9 cellular contexts compared by ENCODE assay signal in the genomic region with DNA sequence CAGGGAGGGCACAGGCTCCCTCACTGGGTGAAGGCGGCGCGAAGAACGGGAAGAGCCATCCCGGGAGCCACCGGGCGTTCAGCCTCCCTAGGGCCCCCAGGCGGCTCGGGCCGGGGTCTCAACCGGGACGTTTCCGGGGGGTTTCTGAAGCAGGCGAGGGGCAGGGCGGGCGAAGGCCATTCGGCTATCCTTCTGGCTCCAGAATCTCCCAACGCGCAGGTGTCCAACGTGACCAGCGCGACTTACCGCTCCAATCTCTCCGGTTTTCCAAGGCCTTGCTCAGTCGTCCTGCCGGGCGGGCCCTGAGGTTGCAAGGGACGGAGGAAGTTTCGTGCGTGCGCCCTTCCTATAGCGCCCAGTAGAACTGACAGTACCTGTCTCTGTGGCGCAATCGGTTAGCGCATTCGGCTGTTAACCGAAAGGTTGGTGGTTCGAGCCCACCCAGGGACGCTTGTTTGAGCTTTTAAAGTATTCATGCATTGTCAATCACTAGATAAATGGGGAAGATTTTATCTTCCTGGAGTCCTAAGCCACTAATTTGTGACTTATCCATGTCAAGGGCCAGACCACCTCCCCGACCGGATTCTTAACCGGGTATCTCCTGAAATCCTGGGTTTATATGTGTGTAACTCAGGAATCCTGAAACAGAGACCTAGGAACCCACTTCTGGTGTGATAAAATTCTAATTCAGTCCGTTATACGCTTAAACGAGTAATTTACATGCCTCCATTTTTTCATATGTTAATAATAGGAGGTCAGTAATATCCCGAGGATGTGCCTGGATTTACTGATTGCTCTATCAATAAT. TPM values are rescaled to one million over a fixed set of nuclear protein-coding genes. Genes with fewer than 3 reads are reported as not detected.
A peak's percentile ranks its signal among the peaks of the same experiment; 100 is the strongest.
DNase-seq lines count a peak whose midpoint lies in the region; ATAC-seq and TF ChIP-seq lines count a peak whose summit lies in the region.
"Not testable (repeated sequence)": the region's sequence is repeated elsewhere in the genome, so short reads cannot be mapped to it uniquely, and the experiment has no call there.
"Had no signal": no experiment of that assay in that cellular context is flagged by ENCODE, and none has a peak within 500 bp of the region (broad histone marks: within the 10 kb centered on the region; RNA-seq: fewer than 3 reads in every experiment).

No MANE protein-coding gene starts in this region.

- H3K9me3 ChIP-seq in OCI-LY1 (ENCODE audit: low read length); breast epithelium; heart right ventricle: not testable (repeated sequence)

- POLR2A ChIA-PET in AG04449 (lab: Yijun Ruan, JAX); activated CD8-positive, alpha-beta T cell treated with anti-CD3 and anti-CD28 coated beads, Interleukin-2, amount 10 ng/mL, durations not matched to agents 7 days and 5 days (lab: Charles Lee): not testable (repeated sequence)

- peak overlapping the region; percentile 51 for H3K4me3 ChIP-seq in AG04449 (ENCODE audit: low read depth, low read length)
- peak overlapping the region; percentile 55 for H3K4me3 ChIP-seq in OCI-LY1 (ENCODE audit: low read depth, low read length, poor library complexity, severe bottlenecking)
- H3K4me3 ChIP-seq in breast epithelium, result peak overlapping the region; percentile 26 to 74 (median 52)
- H3K4me3 ChIP-seq in heart right ventricle, result peak overlapping the region in 9 of 10 donors; percentile 22 to 56 (median 48)

- CTCF ChIA-PET in AG04449 (lab: Yijun Ruan, JAX); activated CD8-positive, alpha-beta T cell treated with anti-CD3 and anti-CD28 coated beads, Interleukin-2, amount 10 ng/mL, durations not matched to agents 7 days and 5 days (lab: Charles Lee): not testable (repeated sequence)

- peak overlapping the region; percentile 80 for H3K27ac Mint-ChIP-seq in activated CD8-positive, alpha-beta T cell treated with anti-CD3 and anti-CD28 coated beads, Interleukin-2, amount 10 ng/mL, durations not matched to agents 7 days and 5 days
- peak overlapping the region in 1 of 2 donors; percentile 82 for H3K27ac Mint-ChIP-seq in natural killer cell treated with Interleukin-12 subunit alpha and Interleukin-12 subunit beta and Interleukin-15 and Interleukin-18, amount 100 ng/mL, for 72 hours

- H3K4me2 ChIP-seq in OCI-LY1 (ENCODE audit: low read length), result peak overlapping the region; percentile 48

- intact Hi-C loops in breast epithelium (cut with DNase I; ENCODE audit: low total_unique reads); heart right ventricle (cut with DNase I): not testable (repeated sequence)

- H3K36me3 Mint-ChIP-seq in activated CD8-positive, alpha-beta T cell treated with anti-CD3 and anti-CD28 coated beads, Interleukin-2, amount 10 ng/mL, durations not matched to agents 7 days and 5 days (ENCODE audit: low read depth); natural killer cell treated with Interleukin-12 subunit alpha and Interleukin-12 subunit beta and Interleukin-15 and Interleukin-18, amount 100 ng/mL, for 72 hours: not testable (repeated sequence)

- H3K9ac ChIP-seq in OCI-LY1 (ENCODE audit: low read length), result peak overlapping the region; percentile 46; the same call in 1 of the 2 replicates

- H3K4me3 Mint-ChIP-seq in activated CD8-positive, alpha-beta T cell treated with anti-CD3 and anti-CD28 coated beads, Interleukin-2, amount 10 ng/mL, durations not matched to agents 7 days and 5 days, result peak overlapping the region; percentile 76
- H3K4me3 Mint-ChIP-seq in natural killer cell treated with Interleukin-12 subunit alpha and Interleukin-12 subunit beta and Interleukin-15 and Interleukin-18, amount 100 ng/mL, for 72 hours, result peak overlapping the region; percentile 69

- not testable (repeated sequence) for TF ChIP-seq CTCF in AG04449 (IDR thresholded peaks at IDR 0.05; ENCODE audit: insufficient read depth, low read length, missing control alignments); OCI-LY1 (IDR thresholded peaks at IDR 0.05; ENCODE audit: low read length)
- peak in 1 of 3 donors; percentile 38 for TF ChIP-seq CTCF in breast epithelium (IDR thresholded peaks at IDR 0.05)
- peak in 1 of 9 donors; percentile 4 for TF ChIP-seq CTCF in heart right ventricle (IDR thresholded peaks at IDR 0.05)

- not testable (repeated sequence) for H3K9me2 ChIP-seq in OCI-LY1 (ENCODE audit: low read depth, low read length)

- H2AFZ ChIP-seq in OCI-LY1 (ENCODE audit: low read length), result not testable (repeated sequence)

- DNase-seq in AG04449 (ENCODE audit: low read depth, low spot score), result not testable (repeated sequence)
- DNase-seq in HK-2 (ENCODE audit: unreplicated experiment) (peak; percentile 78), breast epithelium (ENCODE audit: low spot score in 2 of 2) (peak; percentile 50 to 77), heart right ventricle (peak; percentile 15 to 21)
- DNase-seq in activated CD8-positive, alpha-beta T cell treated with anti-CD3 and anti-CD28 coated beads, Interleukin-2, amount 10 ng/mL, durations not matched to agents 7 days and 5 days, result peak; percentile 60
- DNase-seq in natural killer cell treated with Interleukin-12 subunit alpha and Interleukin-12 subunit beta and Interleukin-15 and Interleukin-18, amount 100 ng/mL, for 72 hours (ENCODE audit: low spot score), result peak; percentile 59
- DNase-seq in stimulated activated CD4-positive, alpha-beta T cell treated with anti-CD3 and anti-CD28 coated beads, Interleukin-4, amount 100 ng/mL, for 4 hours, result peak; percentile 54 to 64

- H3K79me2 ChIP-seq in OCI-LY1 (ENCODE audit: insufficient read depth, low read length), result not testable (repeated sequence)

- ATAC-seq in activated CD8-positive, alpha-beta T cell treated with anti-CD3 and anti-CD28 coated beads, Interleukin-2, amount 10 ng/mL, durations not matched to agents 7 days and 5 days; heart right ventricle; natural killer cell treated with Interleukin-12 subunit alpha and Interleukin-12 subunit beta and Interleukin-15 and Interleukin-18, amount 100 ng/mL, for 72 hours: not testable (repeated sequence)

- not testable (repeated sequence) for H3K27me3 Mint-ChIP-seq in activated CD8-positive, alpha-beta T cell treated with anti-CD3 and anti-CD28 coated beads, Interleukin-2, amount 10 ng/mL, durations not matched to agents 7 days and 5 days (ENCODE audit: low read depth); natural killer cell treated with Interleukin-12 subunit alpha and Interleukin-12 subunit beta and Interleukin-15 and Interleukin-18, amount 100 ng/mL, for 72 hours

- H3K9me3 Mint-ChIP-seq in activated CD8-positive, alpha-beta T cell treated with anti-CD3 and anti-CD28 coated beads, Interleukin-2, amount 10 ng/mL, durations not matched to agents 7 days and 5 days (ENCODE audit: insufficient read depth); natural killer cell treated with Interleukin-12 subunit alpha and Interleukin-12 subunit beta and Interleukin-15 and Interleukin-18, amount 100 ng/mL, for 72 hours: not testable (repeated sequence)

- not testable (repeated sequence) for H4K20me1 ChIP-seq in OCI-LY1 (ENCODE audit: insufficient read depth, low read length)

- not testable (repeated sequence) for H3K4me1 Mint-ChIP-seq in activated CD8-positive, alpha-beta T cell treated with anti-CD3 and anti-CD28 coated beads, Interleukin-2, amount 10 ng/mL, durations not matched to agents 7 days and 5 days (ENCODE audit: low read depth); natural killer cell treated with Interleukin-12 subunit alpha and Interleukin-12 subunit beta and Interleukin-15 and Interleukin-18, amount 100 ng/mL, for 72 hours (ENCODE audit: low read depth in 2 of 2)

- WGBS in heart right ventricle, 2 donors, result 5 to 9% methylated on average over 29 to 44 of the region's 46 CpGs

- H3K4me1 ChIP-seq in OCI-LY1 (ENCODE audit: insufficient read depth, low read length, severe bottlenecking); breast epithelium; heart right ventricle: not testable (repeated sequence)

- H3K36me3 ChIP-seq in OCI-LY1 (ENCODE audit: insufficient read depth, low read length); breast epithelium: not testable (repeated sequence)
- H3K36me3 ChIP-seq in heart right ventricle, result peaks cover 0 to 16% (median 0%) of the 10 kb centered on the region in 9 donors

- H3K27ac ChIP-seq in OCI-LY1 (ENCODE audit: low read depth, low read length, poor library complexity, severe bottlenecking), result not testable (repeated sequence)
- peak overlapping the region; percentile 68 to 89 for H3K27ac ChIP-seq in breast epithelium
- H3K27ac ChIP-seq in heart right ventricle, result peak overlapping the region in 2 of 10 donors; percentile 14 to 58

- H3K27me3 ChIP-seq in OCI-LY1 (ENCODE audit: insufficient read depth, low read length); breast epithelium; heart right ventricle: not testable (repeated sequence)

- not testable (repeated sequence) for H3F3A ChIP-seq in OCI-LY1 (ENCODE audit: insufficient read depth, low read length)

- not testable (repeated sequence) for TF ChIP-seq POLR2A in breast epithelium (IDR thresholded peaks at IDR 0.05)

RNA-seq across cellular contexts. Expression of a gene that starts 42.4 kb away (rescaled TPM):
- 10 to 100 TPM; 22.6 to 23.9 TPM for total RNA-seq in activated CD8-positive, alpha-beta T cell treated with anti-CD3 and anti-CD28 coated beads, Interleukin-2, amount 10 ng/mL, durations not matched to agents 7 days and 5 days
- total RNA-seq in breast epithelium (10 to 100 TPM; 24.5 to 41.6 (median 35.1) TPM), heart right ventricle (10 to 100 TPM in 2 of 10 donors, 1 to 10 TPM in 8; 5.7 to 12.0 (median 8.6) TPM)
- polyA plus RNA-seq in heart right ventricle, result 10 to 100 TPM in 1 of 2 donors, 1 to 10 TPM in 1; 4.7 to 18.1 TPM
- 10 to 100 TPM; 29.1 to 39.6 TPM for total RNA-seq in natural killer cell treated with Interleukin-12 subunit alpha and Interleukin-12 subunit beta and Interleukin-15 and Interleukin-18, amount 100 ng/mL, for 72 hours

RNA-seq across cellular contexts. Expression of a gene that starts 45.7 kb away (rescaled TPM):
- not detected for total RNA-seq in activated CD8-positive, alpha-beta T cell treated with anti-CD3 and anti-CD28 coated beads, Interleukin-2, amount 10 ng/mL, durations not matched to agents 7 days and 5 days
- not detected for total RNA-seq in breast epithelium
- not detected for total RNA-seq in heart right ventricle
- not detected for polyA plus RNA-seq in heart right ventricle
- total RNA-seq in natural killer cell treated with Interleukin-12 subunit alpha and Interleukin-12 subunit beta and Interleukin-15 and Interleukin-18, amount 100 ng/mL, for 72 hours, result not detected
- total RNA-seq: posterior vena cava had no signal
